Comparison of ENCODE assay signal across 8 cellular contexts in genomic region chr2:74457549-74458131, GRCh38. TPM values are rescaled to one million over a fixed set of nuclear protein-coding genes. Genes with fewer than 3 reads are reported as not detected.
A peak's percentile ranks its signal among the peaks of the same experiment; 100 is the strongest.
DNase-seq lines count a peak whose midpoint lies in the region; ATAC-seq and TF ChIP-seq lines count a peak whose summit lies in the region.

No MANE protein-coding gene starts in this region.

- no peaks in the 10 kb centered on the region for H3K9me3 ChIP-seq in mononuclear cell (ENCODE audit: low read depth, low read length)

- DNase-seq in NCI-H2029 (lab: John Stamatoyannopoulos, UW) (peak; percentile 49), dorsolateral prefrontal cortex (peak in 7 of 10 donors; percentile 49 to 80 (median 67)), retina (no peak)
- DNase-seq in activated CD4-positive, alpha-beta T cell treated with anti-CD3 and anti-CD28 coated beads, Interleukin-2, amount 50 U/mL, for 24 hours (ENCODE audit: low read depth in 1 of 2, low spot score in 1 of 2), result peak; percentile 62 to 67
- peak; percentile 59 to 78 for DNase-seq in stimulated activated CD8-positive, alpha-beta memory T cell treated with anti-CD3 and anti-CD28 coated beads, Interleukin-4, amount 100 ng/mL, for 4 hours (ENCODE audit: low read depth in 2 of 2, low spot score in 1 of 2)

- H3K4me1 ChIP-seq in mononuclear cell (ENCODE audit: insufficient read depth, low read length), result peaks cover 48% of the 10 kb centered on the region

- intact Hi-C loops in dorsolateral prefrontal cortex (cut with DNase I), result loop anchor here (1.0 to 10.0 kb wide), 2 partner anchors 17 to 723 kb away; partner anchors contain the start of gene TPRKB (in 1 of the 2)

- H3K27me3 ChIP-seq in dorsolateral prefrontal cortex (no peaks in the 10 kb centered on the region), mononuclear cell (ENCODE audit: insufficient read depth, low read length) (no peaks in the 10 kb centered on the region)

- peak; percentile 17 for ATAC-seq in GM18508 (IDR thresholded peaks at IDR 0.05; ENCODE audit: insufficient read depth, unreplicated experiment)
- ATAC-seq in HG02642 (IDR thresholded peaks at IDR 0.05; ENCODE audit: poor library complexity, unreplicated experiment), result peak; percentile 39

- peak overlapping the region; percentile 75 to 99 (median 95) for H3K27ac ChIP-seq in dorsolateral prefrontal cortex

- peak in 2 of 56 donors; percentile 1 to 10 for TF ChIP-seq CTCF in dorsolateral prefrontal cortex (IDR thresholded peaks at IDR 0.05 in 54 of 56, conservative IDR thresholded peaks at IDR 0.05 in 2 of 56; ENCODE audit: low read depth in 1 of 56, partially characterized antibody in 56 of 56)

- H3K4me3 ChIP-seq in dorsolateral prefrontal cortex (peak overlapping the region; percentile 54 to 96 (median 79)), mononuclear cell (ENCODE audit: low read length) (peak overlapping the region; percentile 75)

RNA-seq across cellular contexts. Expression of gene WBP1, which starts 0.6 kb away (rescaled TPM):
- total RNA-seq in dorsolateral prefrontal cortex (100 to 1,000 TPM in 5 of 120 experiments, 10 to 100 TPM in 115; 55.2 to 111 (median 78.3) TPM), mononuclear cell (18.5 TPM)

RNA-seq across cellular contexts. Expression of gene INO80B, which starts 2.8 kb away (rescaled TPM):
- total RNA-seq in dorsolateral prefrontal cortex (10 to 100 TPM; 28.3 to 66.9 (median 46.9) TPM), mononuclear cell (15.3 TPM)

RNA-seq across cellular contexts. Expression of gene MOGS, which starts 7.5 kb away (rescaled TPM):
- total RNA-seq in dorsolateral prefrontal cortex (10 to 100 TPM; 17.1 to 37.7 (median 27.5) TPM), mononuclear cell (17.1 TPM)

RNA-seq across cellular contexts. Expression of gene MRPL53, which starts 14.8 kb away (rescaled TPM):
- total RNA-seq in dorsolateral prefrontal cortex, result 10 to 100 TPM; 24.1 to 59.2 (median 43.8) TPM
- 8.3 TPM for total RNA-seq in mononuclear cell

RNA-seq across cellular contexts. Expression of gene RTKN, which starts 15.9 kb away (rescaled TPM):
- total RNA-seq in dorsolateral prefrontal cortex (100 to 1,000 TPM in 39 of 120 experiments, 10 to 100 TPM in 81; 17.0 to 289 (median 84.0) TPM), mononuclear cell (0.31 TPM)
